Comparison of ENCODE assay signal across 12 cellular contexts in genomic region chr2:62201307-62201706, GRCh38. TPM values are rescaled to one million over a fixed set of nuclear protein-coding genes. Genes with fewer than 3 reads are reported as not detected.
DNase-seq lines count a peak whose midpoint lies in the region; ATAC-seq and TF ChIP-seq lines count a peak whose summit lies in the region.
"Had no signal": no experiment of that assay in that cellular context is flagged by ENCODE, and none has a peak within 500 bp of the region (broad histone marks: within the 10 kb centered on the region; RNA-seq: fewer than 3 reads in every experiment).

No MANE protein-coding gene starts in this region.

- H3K27me3 ChIP-seq in spleen (replicated peaks in 1 of 7), result no peaks in the 10 kb centered on the region
- H3K27me3 ChIP-seq in HAP-1 (ENCODE audit: low read depth), result no peaks in the 10 kb centered on the region
- H3K27me3 ChIP-seq: ascending aorta had no signal

- H3K27ac ChIP-seq in spleen, result peak overlapping the region in 2 of 8 donors; percentile 14 to 31

- intact Hi-C loops in spleen (cut with DNase I; ENCODE audit: low total_unique reads), result no loop called here

- H3K9me3 ChIP-seq in spleen (no peaks in the 10 kb centered on the region), HAP-1 (no peaks in the 10 kb centered on the region)
- H3K9me3 ChIP-seq: ascending aorta had no signal

- peak overlapping the region; percentile 24 to 84 for H3K27ac Mint-ChIP-seq in effector memory CD8-positive, alpha-beta T cell

- no peaks in the 10 kb centered on the region for H3K27me3 Mint-ChIP-seq in effector memory CD8-positive, alpha-beta T cell

- no peak for TF ChIP-seq POLR2A in spleen (IDR thresholded peaks at IDR 0.05)

- 55 to 72% (median 63%) methylated on average over 2 of the region's 2 CpGs for WGBS in spleen, 5 donors

- in situ Hi-C loops in HAP-1 (cut with MboI; ENCODE audit: low sequenced_read_pairs), result no loop called here

- H3K4me3 Mint-ChIP-seq in effector memory CD8-positive, alpha-beta T cell, result peak overlapping the region; percentile 59 to 94

- H3K9me3 Mint-ChIP-seq in effector memory CD8-positive, alpha-beta T cell, result no peaks in the 10 kb centered on the region

- H3K4me1 ChIP-seq in spleen, result peaks cover 40 to 94% (median 81%) of the 10 kb centered on the region in 6 donors
- H3K4me1 ChIP-seq in HAP-1, result peaks cover 3% of the 10 kb centered on the region; the same call in 1 of the 2 replicates

- no peak for ATAC-seq in effector memory CD8-positive, alpha-beta T cell (replicated peaks)
- no peak for ATAC-seq in GM18873 (IDR thresholded peaks at IDR 0.05; ENCODE audit: low FRiP score, unreplicated experiment)
- ATAC-seq: esophagus mucosa had no signal

- peak; percentile 21 for DNase-seq in AG08395 (ENCODE audit: low spot score)
- DNase-seq in DMS153 treated with DMSO at 0.1 percent for 48 hours (lab: John Stamatoyannopoulos, UW; ENCODE audit: unreplicated experiment), result peak; percentile 16
- DNase-seq in NCI-H524 (lab: John Stamatoyannopoulos, UW), result peak; percentile 65 to 93
- DNase-seq in effector memory CD8-positive, alpha-beta T cell, result no peak
- DNase-seq in spleen, result no peak
- no peak for DNase-seq in AML-193 (lab: John Stamatoyannopoulos, UW)
- DNase-seq in HAP-1 (ENCODE audit: low spot score in 2 of 2), result no peak
- DNase-seq: mammary epithelial cell, OCI-M1 had no signal

- peaks cover 71 to 83% of the 10 kb centered on the region in 2 donors for H3K4me1 Mint-ChIP-seq in effector memory CD8-positive, alpha-beta T cell (ENCODE audit: low read depth in 2 of 2)

- peaks cover 0 to 10% (median 0%) of the 10 kb centered on the region in 6 donors for H3K36me3 ChIP-seq in spleen
- no peaks in the 10 kb centered on the region for H3K36me3 ChIP-seq in HAP-1 (replicated peaks)
- H3K36me3 ChIP-seq: ascending aorta had no signal

- peaks cover 31% of the 10 kb centered on the region for H3K36me3 Mint-ChIP-seq in effector memory CD8-positive, alpha-beta T cell (ENCODE audit: insufficient read depth)

- no peak for TF ChIP-seq CTCF in spleen (IDR thresholded peaks at IDR 0.05 in 8 of 11, conservative IDR thresholded peaks at IDR 0.05 in 3 of 11)

- H3K4me3 ChIP-seq in spleen, result no peak overlapping the region
- no peak overlapping the region for H3K4me3 ChIP-seq in HAP-1
- H3K4me3 ChIP-seq: ascending aorta had no signal

RNA-seq across cellular contexts. Expression of gene B3GNT2, which starts 5.4 kb away (rescaled TPM):
- 10 to 100 TPM; 21.3 to 40.3 (median 28.9) TPM for total RNA-seq in spleen
- polyA plus RNA-seq in spleen, result 10 to 100 TPM in 1 of 3 donors, 1 to 10 TPM in 2; 6.5 to 11.3 (median 8.5) TPM

Comparison
In these comparisons a context has a peak if more than half of its experiments do, and no peak if none do; other contexts are left out.
1. DNase-seq: peak in AG08395 (single experiment), DMS153 treated with DMSO at 0.1 percent for 48 hours (single experiment) and NCI-H524 (2 of 2); none in effector memory CD8-positive, alpha-beta T cell (0 of 3), spleen (single experiment), AML-193 (0 of 2) and HAP-1 (0 of 2).